ENCODE assay signal across 8 cellular contexts in the genomic region with DNA sequence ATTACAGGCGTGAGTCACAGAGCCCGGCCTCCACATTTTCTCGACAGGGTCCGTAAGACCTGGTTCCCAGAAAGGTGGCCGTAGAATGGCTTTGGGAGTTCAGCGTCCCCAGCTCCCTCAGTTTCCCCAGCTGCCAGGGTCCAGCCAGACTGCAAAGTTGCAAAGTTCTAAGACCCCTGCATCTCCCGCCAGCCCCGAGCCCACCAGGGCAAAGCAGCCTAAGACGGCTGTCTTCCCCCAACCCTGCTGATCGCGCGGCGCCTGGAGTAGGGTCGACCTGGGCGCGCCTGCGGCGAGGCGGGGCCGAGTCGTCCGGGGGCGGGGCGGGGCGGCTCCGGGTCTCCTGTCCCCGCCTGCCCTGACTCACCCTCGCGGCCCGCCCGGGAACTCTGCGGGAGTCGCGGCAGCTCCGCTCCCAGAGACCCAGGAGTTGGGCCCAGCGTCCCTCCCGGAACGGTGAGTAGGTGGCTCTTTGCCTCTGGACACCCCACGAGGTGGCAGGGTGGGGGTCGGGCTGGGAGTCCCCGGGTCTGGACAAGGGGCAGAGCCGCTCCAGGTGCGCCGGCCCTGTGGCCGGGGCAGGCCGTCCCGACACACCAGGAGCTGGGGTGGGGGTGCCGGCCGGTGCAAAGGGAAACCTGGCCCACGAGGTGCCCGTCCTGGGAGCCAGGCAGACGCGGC. TPM values are rescaled to one million over a fixed set of nuclear protein-coding genes. Genes with fewer than 3 reads are reported as not detected.
DNase-seq lines count a peak whose midpoint lies in the region; ATAC-seq and TF ChIP-seq lines count a peak whose summit lies in the region.

A gene (plus strand): TSS at position 366 of the 681 bp plus-strand sequence. CDS start 7,094 bp downstream, outside the sequence.

- H3K4me3 Mint-ChIP-seq in activated CD8-positive, alpha-beta T cell treated with anti-CD3 and anti-CD28 coated beads, Interleukin-2, amount 10 ng/mL, durations not matched to agents 7 days and 5 days: no peak within 1 kb of the TSS

- no peaks in the 10 kb centered on the region for H3K9me3 Mint-ChIP-seq in activated CD8-positive, alpha-beta T cell treated with anti-CD3 and anti-CD28 coated beads, Interleukin-2, amount 10 ng/mL, durations not matched to agents 7 days and 5 days (ENCODE audit: insufficient read depth)

- no peak for TF ChIP-seq CTCF in gastroesophageal sphincter (IDR thresholded peaks at IDR 0.05)
- peak in 1 of 4 experiments; percentile 14 for TF ChIP-seq CTCF in prostate gland (IDR thresholded peaks at IDR 0.05)

- CTCF ChIA-PET in activated CD8-positive, alpha-beta T cell treated with anti-CD3 and anti-CD28 coated beads, Interleukin-2, amount 10 ng/mL, durations not matched to agents 7 days and 5 days (lab: Charles Lee): interaction anchor here (1.3 to 3.1 kb wide), 2 partner anchors 15 to 19 kb away, joined by 3 to 17 read pairs; a partner anchor contains a TSS

- ATAC-seq in activated CD8-positive, alpha-beta T cell treated with anti-CD3 and anti-CD28 coated beads, Interleukin-2, amount 10 ng/mL, durations not matched to agents 7 days and 5 days: peak; percentile 80
- ATAC-seq in gastroesophageal sphincter: peak; percentile 84
- ATAC-seq in HG03039 (IDR thresholded peaks at IDR 0.05; ENCODE audit: unreplicated experiment): no peak
- ATAC-seq in GM18867 (IDR thresholded peaks at IDR 0.05; ENCODE audit: unreplicated experiment): no peak

- TF ChIP-seq EP300 in gastroesophageal sphincter (IDR thresholded peaks at IDR 0.05): no peak

- no peaks in the 10 kb centered on the region for H3K36me3 Mint-ChIP-seq in activated CD8-positive, alpha-beta T cell treated with anti-CD3 and anti-CD28 coated beads, Interleukin-2, amount 10 ng/mL, durations not matched to agents 7 days and 5 days (ENCODE audit: low read depth)

- H3K4me1 Mint-ChIP-seq in activated CD8-positive, alpha-beta T cell treated with anti-CD3 and anti-CD28 coated beads, Interleukin-2, amount 10 ng/mL, durations not matched to agents 7 days and 5 days (ENCODE audit: low read depth): no peaks in the 10 kb centered on the region

- TF ChIP-seq POLR2A in gastroesophageal sphincter (IDR thresholded peaks at IDR 0.05) (no peak), prostate gland (IDR thresholded peaks at IDR 0.05) (peak; percentile 67)

- WGBS in gastroesophageal sphincter (ENCODE audit: low coverage in 1 of 2), 2 donors: 8 to 100% methylated on average over 1 to 5 of the region's 53 CpGs
- WGBS in prostate gland: 10% methylated on average over 53 of the region's 53 CpGs

- H3K36me3 ChIP-seq in gastroesophageal sphincter (no peaks in the 10 kb centered on the region), prostate gland (no peaks in the 10 kb centered on the region)

- H3K27ac Mint-ChIP-seq in activated CD8-positive, alpha-beta T cell treated with anti-CD3 and anti-CD28 coated beads, Interleukin-2, amount 10 ng/mL, durations not matched to agents 7 days and 5 days: no peak within 1 kb of the TSS

- H3K27me3 ChIP-seq in gastroesophageal sphincter: peaks cover 70% of the 10 kb centered on the region
- no peaks in the 10 kb centered on the region for H3K27me3 ChIP-seq in prostate gland (replicated peaks; ENCODE audit: insufficient read depth)

- intact Hi-C loops in prostate gland (cut with DNase I): no loop called here

- POLR2A ChIA-PET in activated CD8-positive, alpha-beta T cell treated with anti-CD3 and anti-CD28 coated beads, Interleukin-2, amount 10 ng/mL, durations not matched to agents 7 days and 5 days (lab: Charles Lee): no interaction called here

- H3K4me1 ChIP-seq in gastroesophageal sphincter (peaks cover 0 to 11% (median 0%) of the 10 kb centered on the region in 3 donors), prostate gland (replicated peaks) (no peaks in the 10 kb centered on the region)

- H3K4me3 ChIP-seq in gastroesophageal sphincter (peak within 1 kb of the TSS in 1 of 2 donors; percentile 48), prostate gland (peak within 1 kb of the TSS; percentile 32 to 49)

- H3K27ac ChIP-seq in gastroesophageal sphincter: no peak within 1 kb of the TSS
- H3K27ac ChIP-seq in prostate gland: peak within 1 kb of the TSS in 1 of 2 donors; percentile 21

- H3K9me3 ChIP-seq in gastroesophageal sphincter: no peaks in the 10 kb centered on the region
- H3K9me3 ChIP-seq in prostate gland: no peaks in the 10 kb centered on the region

- DNase-seq in activated T-cell treated with anti-CD3 and anti-CD28 coated beads for 24 hours (ENCODE audit: low read depth): peak; percentile 30
- DNase-seq in activated T-cell treated with anti-CD3 and anti-CD28 coated beads for 4 hours: no peak
- DNase-seq in activated CD8-positive, alpha-beta T cell treated with anti-CD3 and anti-CD28 coated beads, Interleukin-2, amount 10 ng/mL, durations not matched to agents 7 days and 5 days: no peak
- DNase-seq in prostate gland (ENCODE audit: low spot score): peak; percentile 46
- no peak for DNase-seq in NCI-H2107 (lab: John Stamatoyannopoulos, UW)

- H3K27me3 Mint-ChIP-seq in activated CD8-positive, alpha-beta T cell treated with anti-CD3 and anti-CD28 coated beads, Interleukin-2, amount 10 ng/mL, durations not matched to agents 7 days and 5 days (ENCODE audit: low read depth): peaks cover 16% of the 10 kb centered on the region

RNA-seq across cellular contexts. Expression of the gene that starts here (rescaled TPM):
- total RNA-seq in activated CD8-positive, alpha-beta T cell treated with anti-CD3 and anti-CD28 coated beads, Interleukin-2, amount 10 ng/mL, durations not matched to agents 7 days and 5 days: not detected
- under 1 TPM; 0.13 to 0.32 (median 0.29) TPM for total RNA-seq in gastroesophageal sphincter
- total RNA-seq in prostate gland: 10 to 100 TPM in 1 of 2 donors, 1 to 10 TPM in 1; 4.8 to 11.7 TPM

Comparison
In these comparisons a context has a peak if more than half of its experiments do, and no peak if none do; other contexts are left out.
1. RNA of the gene that starts here (total RNA-seq): 4.8 to 11.7 TPM in prostate gland; 0.13 to 0.32 TPM in gastroesophageal sphincter and not detected in activated CD8-positive, alpha-beta T cell treated with anti-CD3 and anti-CD28 coated beads, Interleukin-2, amount 10 ng/mL, durations not matched to agents 7 days and 5 days; every median in the first group is over 4 times any median in the second.
2. DNase-seq: peak in activated T-cell treated with anti-CD3 and anti-CD28 coated beads for 24 hours (single experiment) and prostate gland (single experiment); none in activated T-cell treated with anti-CD3 and anti-CD28 coated beads for 4 hours (single experiment), activated CD8-positive, alpha-beta T cell treated with anti-CD3 and anti-CD28 coated beads, Interleukin-2, amount 10 ng/mL, durations not matched to agents 7 days and 5 days (single experiment) and NCI-H2107 (single experiment).
3. Peak in ATAC-seq in activated CD8-positive, alpha-beta T cell treated with anti-CD3 and anti-CD28 coated beads, Interleukin-2, amount 10 ng/mL, durations not matched to agents 7 days and 5 days; RNA of the gene not detected or under 1 TPM.
4. Peak in ATAC-seq in gastroesophageal sphincter; RNA of the gene not detected or under 1 TPM.